11 cellular contexts compared by ENCODE assay signal in the genomic region with DNA sequence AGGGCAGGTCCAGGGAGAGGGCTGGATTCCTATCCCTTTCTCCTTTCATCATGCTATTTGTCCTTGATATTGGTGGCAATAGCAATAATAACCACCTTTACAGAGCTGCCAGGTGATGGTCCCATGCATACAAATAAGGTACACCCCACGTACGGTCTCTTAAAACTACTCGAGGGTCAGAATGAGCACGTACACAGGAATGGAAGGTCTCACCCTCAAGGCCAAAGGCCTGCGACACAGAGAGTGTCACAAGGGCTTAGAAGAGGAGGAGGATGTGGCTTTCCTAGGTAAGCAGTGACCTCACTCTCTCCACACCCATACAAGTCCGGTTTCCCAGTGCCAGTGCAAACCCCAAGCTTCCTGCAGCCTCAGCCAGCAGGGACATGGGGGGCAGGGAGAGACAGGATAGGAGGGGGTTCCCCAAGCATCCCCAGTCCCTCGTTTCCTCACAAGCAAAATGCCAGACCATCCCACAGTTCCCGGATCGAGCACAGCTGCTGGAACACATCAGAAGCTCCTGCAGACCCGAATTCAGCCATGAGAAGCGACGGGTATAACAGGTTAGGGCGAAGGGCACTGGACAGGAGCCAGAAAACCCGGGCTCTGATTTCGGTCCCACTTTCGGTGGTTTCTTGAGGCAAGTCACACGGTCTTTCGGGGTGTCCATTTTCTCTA. TPM values are rescaled to one million over a fixed set of nuclear protein-coding genes. Genes with fewer than 3 reads are reported as not detected.
DNase-seq lines count a peak whose midpoint lies in the region; ATAC-seq, FAIRE-seq and TF ChIP-seq lines count a peak whose summit lies in the region.
"Had no signal": no experiment of that assay in that cellular context is flagged by ENCODE, and none has a peak within 500 bp of the region (broad histone marks: within the 10 kb centered on the region; RNA-seq: fewer than 3 reads in every experiment).

No MANE protein-coding gene starts in this region.

- H3K27me3 Mint-ChIP-seq in activated T-cell treated with anti-CD3 and anti-CD28 coated beads, Interleukin-2, amount 50 U/mL, for 24 hours, result no peaks in the 10 kb centered on the region

- 67% methylated on average over 18 of the region's 18 CpGs for WGBS in right cardiac atrium
- WGBS in HepG2 (ENCODE audit: low lambda C conversion rate), result 15% methylated on average over 15 of the region's 18 CpGs
- 70% methylated on average over 18 of the region's 18 CpGs for WGBS in urinary bladder

- intact Hi-C loops in right cardiac atrium (cut with DNase I), result no loop called here
- intact Hi-C loops in cardiac septum (cut with DNase I), result no loop called here
- intact Hi-C loops in HepG2 (cut with micrococcal nuclease; ENCODE audit: unreplicated experiment), result no loop called here
- intact Hi-C loops in A673 (cut with micrococcal nuclease; ENCODE audit: unreplicated experiment), result no loop called here

- no peak overlapping the region for H3K4me3 ChIP-seq in right cardiac atrium (ENCODE audit: low read length)
- H3K4me3 ChIP-seq in HepG2 (replicated peaks in 1 of 3; ENCODE audit: insufficient read depth in 1 of 3, low read depth in 2 of 3, low read length in 3 of 3), result peak overlapping the region; percentile 15 to 52 (median 17); a peak in 5 of 6 replicates
- H3K4me3 ChIP-seq in urinary bladder (ENCODE audit: low read depth, low read length), result no peak overlapping the region
- H3K4me3 ChIP-seq in A673 (ENCODE audit: low read depth, low read length, poor library complexity, severe bottlenecking), result no peak overlapping the region
- H3K4me3 ChIP-seq: GM23338 had no signal

- H3K79me2 ChIP-seq in HepG2 (ENCODE audit: insufficient read depth, low read length), result no peaks in the 10 kb centered on the region

- BruUV-seq in HepG2 (replicated peaks; lab: Mats Ljungman, UMichigan) (no TSS peak), A673 (replicated peaks; lab: Mats Ljungman, UMichigan) (no TSS peak)

- H3K4me1 ChIP-seq in right cardiac atrium (ENCODE audit: control insufficient read depth, insufficient read depth, low read length), result no peaks in the 10 kb centered on the region
- H3K4me1 ChIP-seq in HepG2 (ENCODE audit: insufficient read depth, low read length), result peaks cover 46% of the 10 kb centered on the region
- no peaks in the 10 kb centered on the region for H3K4me1 ChIP-seq in urinary bladder (ENCODE audit: insufficient read depth)
- H3K4me1 ChIP-seq in A673 (ENCODE audit: insufficient read depth, low read length, poor library complexity, severe bottlenecking), result peaks cover 7% of the 10 kb centered on the region

- no peak for TF ChIP-seq POLR2A in HepG2 (IDR thresholded peaks at IDR 0.05; ENCODE audit: insufficient read depth in 1 of 2, low read depth in 2 of 2, low read length in 2 of 2)

- POLR2A ChIA-PET in HepG2 (lab: Yijun Ruan, JAX), result interaction anchor here (1.0 kb wide), 1 partner anchor 16 kb away, joined by 4 read pairs; no protein-coding TSS in a partner anchor
- POLR2A ChIA-PET in A673 (lab: Charles Lee; ENCODE audit: low non-redundant PET), result no interaction called here

- no peak overlapping the region for H3K4me3 Mint-ChIP-seq in activated T-cell treated with anti-CD3 and anti-CD28 coated beads, Interleukin-2, amount 50 U/mL, for 24 hours
- H3K4me3 Mint-ChIP-seq: GM23338 had no signal

- H3K9me3 ChIP-seq in right cardiac atrium (ENCODE audit: control insufficient read depth, low read length) (no peaks in the 10 kb centered on the region), HepG2 (ENCODE audit: low read length) (no peaks in the 10 kb centered on the region), A673 (ENCODE audit: low read depth, low read length, poor library complexity, severe bottlenecking) (no peaks in the 10 kb centered on the region)

- H3K27ac ChIP-seq in right cardiac atrium (ENCODE audit: low read length) (no peak overlapping the region), HepG2 (ENCODE audit: extremely low read length, insufficient read depth, low read length) (peak overlapping the region; percentile 2), urinary bladder (ENCODE audit: low read depth) (peak overlapping the region; percentile 26), A673 (ENCODE audit: low read depth, low read length, poor library complexity, severe bottlenecking) (no peak overlapping the region)

- peak overlapping the region; percentile 64 for H3K27ac Mint-ChIP-seq in activated T-cell treated with anti-CD3 and anti-CD28 coated beads, Interleukin-2, amount 50 U/mL, for 24 hours
- H3K27ac Mint-ChIP-seq: GM23338 had no signal

- no peaks in the 10 kb centered on the region for H4K20me1 ChIP-seq in HepG2 (ENCODE audit: insufficient read depth, low read length)

- TF ChIP-seq CTCF in HepG2 (CRISPR knock-in tag; IDR thresholded peaks at IDR 0.05) (no peak), A673 (conservative IDR thresholded peaks at IDR 0.05; ENCODE audit: low read depth, low read length) (no peak)

- TF ChIP-seq EP300 in HepG2 (IDR thresholded peaks at IDR 0.05; ENCODE audit: low read depth in 2 of 2, low read length in 2 of 2), result no peak
- no peak for TF ChIP-seq EP300 in HepG2 (CRISPR knock-in tag; IDR thresholded peaks at IDR 0.05; ENCODE audit: borderline replicate concordance)

- no peaks in the 10 kb centered on the region for H3K36me3 Mint-ChIP-seq in activated T-cell treated with anti-CD3 and anti-CD28 coated beads, Interleukin-2, amount 50 U/mL, for 24 hours (ENCODE audit: low read depth)

- H3K9me3 Mint-ChIP-seq in activated T-cell treated with anti-CD3 and anti-CD28 coated beads, Interleukin-2, amount 50 U/mL, for 24 hours, result no peaks in the 10 kb centered on the region
- H3K9me3 Mint-ChIP-seq: GM23338 had no signal

- H3K36me3 ChIP-seq in HepG2 (replicated peaks in 1 of 2; ENCODE audit: control insufficient read depth in 1 of 2, insufficient read depth in 2 of 2, low read length in 2 of 2) (no peaks in the 10 kb centered on the region), urinary bladder (ENCODE audit: insufficient read depth) (no peaks in the 10 kb centered on the region), A673 (ENCODE audit: insufficient read depth, low read length, poor library complexity, severe bottlenecking) (no peaks in the 10 kb centered on the region)

- in situ Hi-C loops in HepG2 (cut with HindIII; ENCODE audit: extremely low pct_ligation_motif_present, low pct_unique_long_range_greater_than_20kb), result no loop called here

- TF ChIP-seq RAD21 in HepG2 (CRISPR knock-in tag; IDR thresholded peaks at IDR 0.05), result no peak

- peak overlapping the region; percentile 80 for H3K4me2 ChIP-seq in HepG2 (ENCODE audit: low read depth, low read length)
- H3K4me2 ChIP-seq: GM23338 had no signal

- peak; percentile 18 for FAIRE-seq in HepG2 (lab: Jason Lieb, UNC)

- peak overlapping the region; percentile 16 for H3K9ac ChIP-seq in HepG2 (ENCODE audit: insufficient read depth, low read depth, low read length)

- DNase-seq in right cardiac atrium, result peak in 1 of 3 donors; percentile 19
- DNase-seq in cardiac septum (ENCODE audit: low spot score), result no peak
- DNase-seq in activated T-cell treated with anti-CD3 and anti-CD28 coated beads, Interleukin-2, amount 50 U/mL, for 24 hours, result peak; percentile 39
- DNase-seq in HepG2 (ENCODE audit: low spot score), result peak; percentile 85
- DNase-seq in nucleus accumbens (lab: John Stamatoyannopoulos, UW), result no peak
- no peak for DNase-seq in A673 (ENCODE audit: low spot score)
- DNase-seq: C1 segment of cervical spinal cord, NCI-H2171 had no signal

- no peak overlapping the region for H2AFZ ChIP-seq in HepG2 (ENCODE audit: low read length)
- H2AFZ ChIP-seq: GM23338 had no signal

- H3K27me3 ChIP-seq in right cardiac atrium (ENCODE audit: control insufficient read depth, insufficient read depth) (no peaks in the 10 kb centered on the region), HepG2 (ENCODE audit: control insufficient read depth in 1 of 2, insufficient read depth in 2 of 2, low read length in 2 of 2) (peaks cover 0 to 13% of the 10 kb centered on the region in 2 experiments; a peak in 2 of 5 replicates), A673 (replicated peaks; ENCODE audit: insufficient read depth, low read depth, low read length, poor library complexity) (no peaks in the 10 kb centered on the region)

- CTCF ChIA-PET in HepG2 (lab: Yijun Ruan, JAX; ENCODE audit: low intra/inter-chr PET ratio, low total read pairs) (no interaction called here), A673 (lab: Charles Lee) (no interaction called here)

- peaks cover 29% of the 10 kb centered on the region for H3K4me1 Mint-ChIP-seq in activated T-cell treated with anti-CD3 and anti-CD28 coated beads, Interleukin-2, amount 50 U/mL, for 24 hours (ENCODE audit: low read depth)

- peak; percentile 40 to 59 for ATAC-seq in right cardiac atrium
- ATAC-seq in HepG2, result peak; percentile 62
- ATAC-seq in GM21423 (IDR thresholded peaks at IDR 0.05; ENCODE audit: unreplicated experiment), result no peak

TF ChIP-seq in HepG2, 621 proteins besides CTCF, POLR2A, EP300 and RAD21 (continues in another document):
- no peak for TF ChIP-seq DPF2 (CRISPR knock-in tag; IDR thresholded peaks at IDR 0.05; ENCODE audit: borderline replicate concordance, low read depth)

RNA-seq across cellular contexts. Expression of a gene that starts 49.2 kb away (rescaled TPM):
- total RNA-seq in right cardiac atrium (1 to 10 TPM; 2.1 to 2.7 (median 2.3) TPM), cardiac septum (2.0 TPM), HepG2 (2016; rRNA removed; fragmentation: Illumina TruSeq; extraction: Trizol) (0.17 and 0.20 TPM in 2 replicates), urinary bladder (5.0 TPM), A673 (2021) (0.39 TPM in 1 of 2 replicates, not detected in the other)
- polyA plus RNA-seq in right cardiac atrium (0.86 TPM), HepG2 (2011; rRNA removed) (0.99 and 1.8 TPM in 2 replicates), urinary bladder (4.7 TPM)
- 0.09 and 0.20 TPM in 2 replicates for total RNA-seq in HepG2 (2016; cell fraction: cytosol; rRNA removed; fragmentation: Illumina TruSeq; extraction: Trizol; ENCODE audit: low read depth)
- total RNA-seq in HepG2 (2016; cell fraction: insoluble cytoplasmic fraction; rRNA removed; fragmentation: Illumina TruSeq; extraction: Trizol), result 0.12 and 0.41 TPM in 2 replicates
- total RNA-seq in HepG2 (2016; cell fraction: membrane; rRNA removed; fragmentation: Illumina TruSeq; extraction: Trizol), result 0.25 and 0.31 TPM in 2 replicates
- total RNA-seq in HepG2 (2016; cell fraction: nucleus; rRNA removed; fragmentation: Illumina TruSeq; extraction: Trizol), result 0.31 and 0.50 TPM in 2 replicates
- 0.29 and 0.58 TPM in 2 replicates for polyA plus RNA-seq in HepG2 (2011; cell fraction: cytosol; rRNA removed)
- 4.4 and 5.8 TPM in 2 replicates for polyA plus RNA-seq in HepG2 (2011; cell fraction: nucleus; rRNA removed)
- 0.13 and 0.15 TPM in 2 replicates for polyA plus RNA-seq in HepG2 (2012)
- polyA plus RNA-seq in HepG2 (2016; cell fraction: cytosol; fragmentation: Illumina TruSeq; extraction: Trizol; ENCODE audit: low read depth), result 0.06 and 0.43 TPM in 2 replicates
- 0.14 and 0.59 TPM in 2 replicates for polyA plus RNA-seq in HepG2 (2016; cell fraction: insoluble cytoplasmic fraction; fragmentation: Illumina TruSeq; extraction: Trizol; ENCODE audit: low read depth)
- polyA plus RNA-seq in HepG2 (2016; cell fraction: membrane; fragmentation: Illumina TruSeq; extraction: Trizol; ENCODE audit: low read depth), result 0.12 and 0.13 TPM in 2 replicates
- 0.21 and 0.93 TPM in 2 replicates for polyA plus RNA-seq in HepG2 (2016; cell fraction: nucleus; fragmentation: Illumina TruSeq; extraction: Trizol; ENCODE audit: insufficient read depth, low read depth)
- polyA minus RNA-seq in HepG2 (2011; rRNA and poly(A)+ RNA removed; ENCODE audit: low replicate concordance), result 0.70 and 6.0 TPM in 2 replicates
- 0.20 and 0.88 TPM in 2 replicates for polyA minus RNA-seq in HepG2 (2011; cell fraction: cytosol; rRNA and poly(A)+ RNA removed)
- 2.1 and 3.5 TPM in 2 replicates for polyA minus RNA-seq in HepG2 (2011; cell fraction: nucleus; rRNA and poly(A)+ RNA removed)

Comparison
In these comparisons a context has a peak if more than half of its experiments do, and no peak if none do; other contexts are left out.
1. DNase-seq: peak in activated T-cell treated with anti-CD3 and anti-CD28 coated beads, Interleukin-2, amount 50 U/mL, for 24 hours (single experiment) and HepG2 (single experiment); none in cardiac septum (single experiment), nucleus accumbens (0 of 56) and A673 (single experiment).
2. H3K27ac ChIP-seq: peak in HepG2 (single experiment) and urinary bladder (single experiment); none in right cardiac atrium (single experiment) and A673 (single experiment).
3. H3K4me3 ChIP-seq: peak in HepG2 (3 of 3); none in right cardiac atrium (single experiment), urinary bladder (single experiment) and A673 (single experiment).